8 cellular contexts compared by ENCODE assay signal in genomic region chr15:31440754-31441298, GRCh38.
A peak's percentile ranks its signal among the peaks of the same experiment; 100 is the strongest.
DNase-seq lines count a peak whose midpoint lies in the region; ATAC-seq and TF ChIP-seq lines count a peak whose summit lies in the region.

No MANE protein-coding gene starts in this region.

- H3K36me3 ChIP-seq in heart left ventricle = no peaks in the 10 kb centered on the region

- DNase-seq in AG20443 (ENCODE audit: low spot score) = peak; percentile 71
- DNase-seq in NCI-H2227 (lab: John Stamatoyannopoulos, UW; ENCODE audit: unreplicated experiment) = peak; percentile 58
- peak; percentile 66 for DNase-seq in activated naive CD4-positive, alpha-beta T cell treated with anti-CD3 and anti-CD28 coated beads, Interleukin-2, amount 10 ng/mL, durations not matched to agents 7 days and 5 days
- peak; percentile 51 to 86 (median 68) for DNase-seq in heart left ventricle
- peak; percentile 26 for DNase-seq in pons (ENCODE audit: low spot score)
- no peak for DNase-seq in GOT3 (lab: John Stamatoyannopoulos, UW)
- DNase-seq in SHP77 treated with DMSO at 0.1 percent for 48 hours (lab: John Stamatoyannopoulos, UW) = no peak

- peak overlapping the region; percentile 42 to 81 (median 72) for H3K4me3 ChIP-seq in heart left ventricle

- ATAC-seq in heart left ventricle (peak; percentile 34 to 83 (median 69)), GM19397 (IDR thresholded peaks at IDR 0.05; ENCODE audit: unreplicated experiment) (no peak)

- TF ChIP-seq CTCF in heart left ventricle (IDR thresholded peaks at IDR 0.05) = no peak

- TF ChIP-seq POLR2A in heart left ventricle (IDR thresholded peaks at IDR 0.05) = no peak

- no peaks in the 10 kb centered on the region for H3K9me3 ChIP-seq in heart left ventricle

- H3K9me3 Mint-ChIP-seq in activated naive CD4-positive, alpha-beta T cell treated with anti-CD3 and anti-CD28 coated beads, Interleukin-2, amount 10 ng/mL, durations not matched to agents 7 days and 5 days = no peaks in the 10 kb centered on the region

- H3K27ac Mint-ChIP-seq in activated naive CD4-positive, alpha-beta T cell treated with anti-CD3 and anti-CD28 coated beads, Interleukin-2, amount 10 ng/mL, durations not matched to agents 7 days and 5 days = peak overlapping the region; percentile 76

- H3K36me3 Mint-ChIP-seq in activated naive CD4-positive, alpha-beta T cell treated with anti-CD3 and anti-CD28 coated beads, Interleukin-2, amount 10 ng/mL, durations not matched to agents 7 days and 5 days = no peaks in the 10 kb centered on the region

- H3K27ac ChIP-seq in heart left ventricle = peak overlapping the region; percentile 29 to 89 (median 82)

- peaks cover 72% of the 10 kb centered on the region for H3K4me1 Mint-ChIP-seq in activated naive CD4-positive, alpha-beta T cell treated with anti-CD3 and anti-CD28 coated beads, Interleukin-2, amount 10 ng/mL, durations not matched to agents 7 days and 5 days

- WGBS in heart left ventricle, 4 donors = 2 to 6% (median 4%) methylated on average over 37 to 56 of the region's 56 CpGs

- no peaks in the 10 kb centered on the region for H3K27me3 ChIP-seq in heart left ventricle

- intact Hi-C loops in heart left ventricle (cut with DNase I) = loop anchor here in 3 of 10 donors (2.0 to 5.0 kb wide), 3 partner anchors 46 to 69 kb away; no protein-coding TSS in a partner anchor

- H3K27me3 Mint-ChIP-seq in activated naive CD4-positive, alpha-beta T cell treated with anti-CD3 and anti-CD28 coated beads, Interleukin-2, amount 10 ng/mL, durations not matched to agents 7 days and 5 days = no peaks in the 10 kb centered on the region

- CTCF ChIA-PET in activated naive CD4-positive, alpha-beta T cell treated with anti-CD3 and anti-CD28 coated beads, Interleukin-2, amount 10 ng/mL, durations not matched to agents 7 days and 5 days (lab: Charles Lee) = interaction anchor here (0.6 to 10.5 kb wide), 11 partner anchors 10 to 231 kb away, joined by 3 to 208 read pairs (median 5); no protein-coding TSS in a partner anchor

- peaks cover 0 to 59% (median 13%) of the 10 kb centered on the region in 12 donors for H3K4me1 ChIP-seq in heart left ventricle

- peak overlapping the region; percentile 75 for H3K4me3 Mint-ChIP-seq in activated naive CD4-positive, alpha-beta T cell treated with anti-CD3 and anti-CD28 coated beads, Interleukin-2, amount 10 ng/mL, durations not matched to agents 7 days and 5 days

Comparison
In these comparisons a context has a peak if more than half of its experiments do, and no peak if none do; other contexts are left out.
1. DNase-seq: peak in AG20443 (single experiment), NCI-H2227 (single experiment), activated naive CD4-positive, alpha-beta T cell treated with anti-CD3 and anti-CD28 coated beads, Interleukin-2, amount 10 ng/mL, durations not matched to agents 7 days and 5 days (single experiment), heart left ventricle (5 of 5) and pons (single experiment); none in GOT3 (single experiment) and SHP77 treated with DMSO at 0.1 percent for 48 hours (single experiment).